1 cellular context compared by ENCODE assay signal in the genomic region with DNA sequence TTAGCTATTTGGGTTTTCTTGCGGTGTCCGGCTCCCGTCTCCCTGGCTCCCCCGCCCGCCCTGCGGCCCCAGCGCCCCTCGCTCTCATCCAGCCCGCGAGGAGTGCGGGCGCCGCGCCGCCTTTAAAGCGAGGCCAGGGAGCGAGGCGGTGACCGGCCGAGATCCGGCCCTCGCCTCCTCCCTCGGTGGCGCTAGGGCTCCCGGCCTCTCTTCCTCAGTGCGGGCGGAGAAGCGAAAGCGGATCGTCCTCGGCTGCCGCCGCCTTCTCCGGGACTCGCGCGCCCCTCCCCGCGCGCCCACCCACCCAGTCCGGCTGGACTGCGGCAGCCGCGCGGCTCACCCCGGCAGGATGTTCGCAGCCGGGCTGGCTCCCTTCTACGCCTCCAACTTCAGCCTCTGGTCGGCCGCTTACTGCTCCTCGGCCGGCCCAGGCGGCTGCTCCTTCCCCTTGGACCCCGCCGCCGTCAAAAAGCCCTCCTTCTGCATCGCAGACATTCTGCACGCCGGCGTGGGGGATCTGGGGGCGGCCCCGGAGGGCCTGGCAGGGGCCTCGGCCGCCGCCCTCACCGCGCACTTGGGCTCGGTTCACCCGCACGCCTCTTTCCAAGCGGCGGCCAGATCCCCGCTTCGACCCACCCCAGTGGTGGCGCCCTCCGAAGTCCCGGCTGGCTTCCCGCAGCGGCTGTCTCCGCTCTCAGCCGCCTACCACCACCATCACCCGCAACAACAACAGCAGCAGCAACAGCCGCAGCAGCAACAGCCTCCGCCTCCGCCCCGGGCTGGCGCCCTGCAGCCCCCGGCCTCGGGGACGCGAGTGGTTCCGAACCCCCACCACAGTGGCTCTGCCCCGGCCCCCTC.
TF ChIP-seq lines count a peak whose summit lies in the region.

No MANE protein-coding gene starts in this region.

TF ChIP-seq in HepG2, 621 proteins besides CTCF, POLR2A, EP300 and RAD21 (continued from another document and continues in another):
- TF ChIP-seq, protein P1, sequence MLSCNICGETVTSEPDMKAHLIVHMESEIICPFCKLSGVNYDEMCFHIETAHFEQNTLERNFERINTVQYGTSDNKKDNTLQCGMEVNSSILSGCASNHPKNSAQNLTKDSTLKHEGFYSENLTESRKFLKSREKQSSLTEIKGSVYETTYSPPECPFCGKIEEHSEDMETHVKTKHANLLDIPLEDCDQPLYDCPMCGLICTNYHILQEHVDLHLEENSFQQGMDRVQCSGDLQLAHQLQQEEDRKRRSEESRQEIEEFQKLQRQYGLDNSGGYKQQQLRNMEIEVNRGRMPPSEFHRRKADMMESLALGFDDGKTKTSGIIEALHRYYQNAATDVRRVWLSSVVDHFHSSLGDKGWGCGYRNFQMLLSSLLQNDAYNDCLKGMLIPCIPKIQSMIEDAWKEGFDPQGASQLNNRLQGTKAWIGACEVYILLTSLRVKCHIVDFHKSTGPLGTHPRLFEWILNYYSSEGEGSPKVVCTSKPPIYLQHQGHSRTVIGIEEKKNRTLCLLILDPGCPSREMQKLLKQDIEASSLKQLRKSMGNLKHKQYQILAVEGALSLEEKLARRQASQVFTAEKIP (CRISPR knock-in tag; IDR thresholded peaks at IDR 0.05; ENCODE audit: borderline replicate concordance) = no peak
- TF ChIP-seq LCORL (IDR thresholded peaks at IDR 0.05) = no peak
- TF ChIP-seq LCORL (CRISPR knock-in tag; IDR thresholded peaks at IDR 0.05) = 0 out of 2 replicates have a peak, but pooled peaks have one; percentile 22
- TF ChIP-seq, protein P2, sequence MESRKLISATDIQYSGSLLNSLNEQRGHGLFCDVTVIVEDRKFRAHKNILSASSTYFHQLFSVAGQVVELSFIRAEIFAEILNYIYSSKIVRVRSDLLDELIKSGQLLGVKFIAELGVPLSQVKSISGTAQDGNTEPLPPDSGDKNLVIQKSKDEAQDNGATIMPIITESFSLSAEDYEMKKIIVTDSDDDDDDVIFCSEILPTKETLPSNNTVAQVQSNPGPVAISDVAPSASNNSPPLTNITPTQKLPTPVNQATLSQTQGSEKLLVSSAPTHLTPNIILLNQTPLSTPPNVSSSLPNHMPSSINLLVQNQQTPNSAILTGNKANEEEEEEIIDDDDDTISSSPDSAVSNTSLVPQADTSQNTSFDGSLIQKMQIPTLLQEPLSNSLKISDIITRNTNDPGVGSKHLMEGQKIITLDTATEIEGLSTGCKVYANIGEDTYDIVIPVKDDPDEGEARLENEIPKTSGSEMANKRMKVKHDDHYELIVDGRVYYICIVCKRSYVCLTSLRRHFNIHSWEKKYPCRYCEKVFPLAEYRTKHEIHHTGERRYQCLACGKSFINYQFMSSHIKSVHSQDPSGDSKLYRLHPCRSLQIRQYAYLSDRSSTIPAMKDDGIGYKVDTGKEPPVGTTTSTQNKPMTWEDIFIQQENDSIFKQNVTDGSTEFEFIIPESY (CRISPR knock-in tag; IDR thresholded peaks at IDR 0.05) = peak; percentile 99
- 0 out of 2 replicates have a peak, but pooled peaks have one; percentile 17 for TF ChIP-seq RBFOX2 (IDR thresholded peaks at IDR 0.05; ENCODE audit: low read depth, low read length)
- 0 out of 2 replicates have a peak, but pooled peaks have one; percentile 18 for TF ChIP-seq HDAC1 (CRISPR knock-in tag; IDR thresholded peaks at IDR 0.05)
- peak; percentile 46; the same call in 1 of the 2 replicates for TF ChIP-seq KDM5B (CRISPR knock-in tag; IDR thresholded peaks at IDR 0.05; ENCODE audit: borderline replicate concordance)
- TF ChIP-seq, protein P3, sequence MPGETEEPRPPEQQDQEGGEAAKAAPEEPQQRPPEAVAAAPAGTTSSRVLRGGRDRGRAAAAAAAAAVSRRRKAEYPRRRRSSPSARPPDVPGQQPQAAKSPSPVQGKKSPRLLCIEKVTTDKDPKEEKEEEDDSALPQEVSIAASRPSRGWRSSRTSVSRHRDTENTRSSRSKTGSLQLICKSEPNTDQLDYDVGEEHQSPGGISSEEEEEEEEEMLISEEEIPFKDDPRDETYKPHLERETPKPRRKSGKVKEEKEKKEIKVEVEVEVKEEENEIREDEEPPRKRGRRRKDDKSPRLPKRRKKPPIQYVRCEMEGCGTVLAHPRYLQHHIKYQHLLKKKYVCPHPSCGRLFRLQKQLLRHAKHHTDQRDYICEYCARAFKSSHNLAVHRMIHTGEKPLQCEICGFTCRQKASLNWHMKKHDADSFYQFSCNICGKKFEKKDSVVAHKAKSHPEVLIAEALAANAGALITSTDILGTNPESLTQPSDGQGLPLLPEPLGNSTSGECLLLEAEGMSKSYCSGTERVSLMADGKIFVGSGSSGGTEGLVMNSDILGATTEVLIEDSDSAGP (CRISPR knock-in tag; IDR thresholded peaks at IDR 0.05; ENCODE audit: borderline replicate concordance) = peak; percentile 62; the same call in 1 of the 2 replicates
- TF ChIP-seq, protein P4, sequence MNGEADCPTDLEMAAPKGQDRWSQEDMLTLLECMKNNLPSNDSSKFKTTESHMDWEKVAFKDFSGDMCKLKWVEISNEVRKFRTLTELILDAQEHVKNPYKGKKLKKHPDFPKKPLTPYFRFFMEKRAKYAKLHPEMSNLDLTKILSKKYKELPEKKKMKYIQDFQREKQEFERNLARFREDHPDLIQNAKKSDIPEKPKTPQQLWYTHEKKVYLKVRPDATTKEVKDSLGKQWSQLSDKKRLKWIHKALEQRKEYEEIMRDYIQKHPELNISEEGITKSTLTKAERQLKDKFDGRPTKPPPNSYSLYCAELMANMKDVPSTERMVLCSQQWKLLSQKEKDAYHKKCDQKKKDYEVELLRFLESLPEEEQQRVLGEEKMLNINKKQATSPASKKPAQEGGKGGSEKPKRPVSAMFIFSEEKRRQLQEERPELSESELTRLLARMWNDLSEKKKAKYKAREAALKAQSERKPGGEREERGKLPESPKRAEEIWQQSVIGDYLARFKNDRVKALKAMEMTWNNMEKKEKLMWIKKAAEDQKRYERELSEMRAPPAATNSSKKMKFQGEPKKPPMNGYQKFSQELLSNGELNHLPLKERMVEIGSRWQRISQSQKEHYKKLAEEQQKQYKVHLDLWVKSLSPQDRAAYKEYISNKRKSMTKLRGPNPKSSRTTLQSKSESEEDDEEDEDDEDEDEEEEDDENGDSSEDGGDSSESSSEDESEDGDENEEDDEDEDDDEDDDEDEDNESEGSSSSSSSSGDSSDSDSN (CRISPR knock-in tag; IDR thresholded peaks at IDR 0.05) = peak; percentile 77; the same call in 1 of the 2 replicates
- TF ChIP-seq, protein P5, sequence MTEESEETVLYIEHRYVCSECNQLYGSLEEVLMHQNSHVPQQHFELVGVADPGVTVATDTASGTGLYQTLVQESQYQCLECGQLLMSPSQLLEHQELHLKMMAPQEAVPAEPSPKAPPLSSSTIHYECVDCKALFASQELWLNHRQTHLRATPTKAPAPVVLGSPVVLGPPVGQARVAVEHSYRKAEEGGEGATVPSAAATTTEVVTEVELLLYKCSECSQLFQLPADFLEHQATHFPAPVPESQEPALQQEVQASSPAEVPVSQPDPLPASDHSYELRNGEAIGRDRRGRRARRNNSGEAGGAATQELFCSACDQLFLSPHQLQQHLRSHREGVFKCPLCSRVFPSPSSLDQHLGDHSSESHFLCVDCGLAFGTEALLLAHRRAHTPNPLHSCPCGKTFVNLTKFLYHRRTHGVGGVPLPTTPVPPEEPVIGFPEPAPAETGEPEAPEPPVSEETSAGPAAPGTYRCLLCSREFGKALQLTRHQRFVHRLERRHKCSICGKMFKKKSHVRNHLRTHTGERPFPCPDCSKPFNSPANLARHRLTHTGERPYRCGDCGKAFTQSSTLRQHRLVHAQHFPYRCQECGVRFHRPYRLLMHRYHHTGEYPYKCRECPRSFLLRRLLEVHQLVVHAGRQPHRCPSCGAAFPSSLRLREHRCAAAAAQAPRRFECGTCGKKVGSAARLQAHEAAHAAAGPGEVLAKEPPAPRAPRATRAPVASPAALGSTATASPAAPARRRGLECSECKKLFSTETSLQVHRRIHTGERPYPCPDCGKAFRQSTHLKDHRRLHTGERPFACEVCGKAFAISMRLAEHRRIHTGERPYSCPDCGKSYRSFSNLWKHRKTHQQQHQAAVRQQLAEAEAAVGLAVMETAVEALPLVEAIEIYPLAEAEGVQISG (CRISPR knock-in tag; IDR thresholded peaks at IDR 0.05) = peak; percentile 85
- TF ChIP-seq, protein P6, sequence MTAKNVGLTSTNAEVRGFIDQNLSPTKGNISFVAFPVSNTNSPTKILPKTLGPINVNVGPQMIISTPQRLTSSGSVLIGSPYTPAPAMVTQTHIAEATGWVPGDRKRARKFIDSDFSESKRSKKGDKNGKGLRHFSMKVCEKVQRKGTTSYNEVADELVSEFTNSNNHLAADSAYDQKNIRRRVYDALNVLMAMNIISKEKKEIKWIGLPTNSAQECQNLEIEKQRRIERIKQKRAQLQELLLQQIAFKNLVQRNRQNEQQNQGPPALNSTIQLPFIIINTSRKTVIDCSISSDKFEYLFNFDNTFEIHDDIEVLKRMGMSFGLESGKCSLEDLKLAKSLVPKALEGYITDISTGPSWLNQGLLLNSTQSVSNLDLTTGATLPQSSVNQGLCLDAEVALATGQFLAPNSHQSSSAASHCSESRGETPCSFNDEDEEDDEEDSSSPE (CRISPR knock-in tag; IDR thresholded peaks at IDR 0.05) = peak; percentile 33; the same call in 1 of the 2 replicates
- peak; percentile 48; the same call in 1 of the 2 replicates for TF ChIP-seq ZNF501 (CRISPR knock-in tag; IDR thresholded peaks at IDR 0.05)
- 0 out of 2 replicates have a peak, but pooled peaks have one; percentile 38 for TF ChIP-seq ZBTB38 (CRISPR knock-in tag; IDR thresholded peaks at IDR 0.05)
- peak; percentile 44; the same call in 1 of the 2 replicates for TF ChIP-seq ZFX (CRISPR knock-in tag; IDR thresholded peaks at IDR 0.05; ENCODE audit: low read depth)
- TF ChIP-seq ZNF441 (CRISPR knock-in tag; IDR thresholded peaks at IDR 0.05; ENCODE audit: borderline replicate concordance) = 0 out of 2 replicates have a peak, but pooled peaks have one; percentile 30
- TF ChIP-seq, protein P7, sequence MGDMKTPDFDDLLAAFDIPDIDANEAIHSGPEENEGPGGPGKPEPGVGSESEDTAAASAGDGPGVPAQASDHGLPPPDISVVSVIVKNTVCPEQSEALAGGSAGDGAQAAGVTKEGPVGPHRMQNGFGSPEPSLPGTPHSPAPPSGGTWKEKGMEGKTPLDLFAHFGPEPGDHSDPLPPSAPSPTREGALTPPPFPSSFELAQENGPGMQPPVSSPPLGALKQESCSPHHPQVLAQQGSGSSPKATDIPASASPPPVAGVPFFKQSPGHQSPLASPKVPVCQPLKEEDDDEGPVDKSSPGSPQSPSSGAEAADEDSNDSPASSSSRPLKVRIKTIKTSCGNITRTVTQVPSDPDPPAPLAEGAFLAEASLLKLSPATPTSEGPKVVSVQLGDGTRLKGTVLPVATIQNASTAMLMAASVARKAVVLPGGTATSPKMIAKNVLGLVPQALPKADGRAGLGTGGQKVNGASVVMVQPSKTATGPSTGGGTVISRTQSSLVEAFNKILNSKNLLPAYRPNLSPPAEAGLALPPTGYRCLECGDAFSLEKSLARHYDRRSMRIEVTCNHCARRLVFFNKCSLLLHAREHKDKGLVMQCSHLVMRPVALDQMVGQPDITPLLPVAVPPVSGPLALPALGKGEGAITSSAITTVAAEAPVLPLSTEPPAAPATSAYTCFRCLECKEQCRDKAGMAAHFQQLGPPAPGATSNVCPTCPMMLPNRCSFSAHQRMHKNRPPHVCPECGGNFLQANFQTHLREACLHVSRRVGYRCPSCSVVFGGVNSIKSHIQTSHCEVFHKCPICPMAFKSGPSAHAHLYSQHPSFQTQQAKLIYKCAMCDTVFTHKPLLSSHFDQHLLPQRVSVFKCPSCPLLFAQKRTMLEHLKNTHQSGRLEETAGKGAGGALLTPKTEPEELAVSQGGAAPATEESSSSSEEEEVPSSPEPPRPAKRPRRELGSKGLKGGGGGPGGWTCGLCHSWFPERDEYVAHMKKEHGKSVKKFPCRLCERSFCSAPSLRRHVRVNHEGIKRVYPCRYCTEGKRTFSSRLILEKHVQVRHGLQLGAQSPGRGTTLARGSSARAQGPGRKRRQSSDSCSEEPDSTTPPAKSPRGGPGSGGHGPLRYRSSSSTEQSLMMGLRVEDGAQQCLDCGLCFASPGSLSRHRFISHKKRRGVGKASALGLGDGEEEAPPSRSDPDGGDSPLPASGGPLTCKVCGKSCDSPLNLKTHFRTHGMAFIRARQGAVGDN (CRISPR knock-in tag; IDR thresholded peaks at IDR 0.05) = peak; percentile 65
- TF ChIP-seq, protein P8, sequence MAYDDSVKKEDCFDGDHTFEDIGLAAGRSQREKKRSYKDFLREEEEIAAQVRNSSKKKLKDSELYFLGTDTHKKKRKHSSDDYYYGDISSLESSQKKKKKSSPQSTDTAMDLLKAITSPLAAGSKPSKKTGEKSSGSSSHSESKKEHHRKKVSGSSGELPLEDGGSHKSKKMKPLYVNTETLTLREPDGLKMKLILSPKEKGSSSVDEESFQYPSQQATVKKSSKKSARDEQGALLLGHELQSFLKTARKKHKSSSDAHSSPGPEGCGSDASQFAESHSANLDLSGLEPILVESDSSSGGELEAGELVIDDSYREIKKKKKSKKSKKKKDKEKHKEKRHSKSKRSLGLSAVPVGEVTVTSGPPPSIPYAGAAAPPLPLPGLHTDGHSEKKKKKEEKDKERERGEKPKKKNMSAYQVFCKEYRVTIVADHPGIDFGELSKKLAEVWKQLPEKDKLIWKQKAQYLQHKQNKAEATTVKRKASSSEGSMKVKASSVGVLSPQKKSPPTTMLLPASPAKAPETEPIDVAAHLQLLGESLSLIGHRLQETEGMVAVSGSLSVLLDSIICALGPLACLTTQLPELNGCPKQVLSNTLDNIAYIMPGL (CRISPR knock-in tag; IDR thresholded peaks at IDR 0.05; ENCODE audit: borderline replicate concordance in 1 of 2, low read depth in 1 of 2) = peak in 1 of 2 experiments; percentile 61; a peak in 1 of 4 replicates
- 0 out of 2 replicates have a peak, but pooled peaks have one; percentile 39 for TF ChIP-seq CCDC6 (CRISPR knock-in tag; IDR thresholded peaks at IDR 0.05)
- TF ChIP-seq, protein P9, sequence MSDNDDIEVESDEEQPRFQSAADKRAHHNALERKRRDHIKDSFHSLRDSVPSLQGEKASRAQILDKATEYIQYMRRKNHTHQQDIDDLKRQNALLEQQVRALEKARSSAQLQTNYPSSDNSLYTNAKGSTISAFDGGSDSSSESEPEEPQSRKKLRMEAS (IDR thresholded peaks at IDR 0.05) = 0 out of 2 replicates have a peak, but pooled peaks have one; percentile 9
- no peak for TF ChIP-seq EED (CRISPR knock-in tag; IDR thresholded peaks at IDR 0.05)
- TF ChIP-seq GABPB1 (CRISPR knock-in tag; IDR thresholded peaks at IDR 0.05) = peak; percentile 24; the same call in 1 of the 2 replicates
- TF ChIP-seq PHF8 (CRISPR knock-in tag; IDR thresholded peaks at IDR 0.05) = peak; percentile 47; the same call in 1 of the 2 replicates
- TF ChIP-seq DMAP1 (CRISPR knock-in tag; IDR thresholded peaks at IDR 0.05) = no peak
- no peak for TF ChIP-seq ZNF577 (CRISPR knock-in tag; IDR thresholded peaks at IDR 0.05; ENCODE audit: borderline replicate concordance, low read depth)
- TF ChIP-seq, protein P10, sequence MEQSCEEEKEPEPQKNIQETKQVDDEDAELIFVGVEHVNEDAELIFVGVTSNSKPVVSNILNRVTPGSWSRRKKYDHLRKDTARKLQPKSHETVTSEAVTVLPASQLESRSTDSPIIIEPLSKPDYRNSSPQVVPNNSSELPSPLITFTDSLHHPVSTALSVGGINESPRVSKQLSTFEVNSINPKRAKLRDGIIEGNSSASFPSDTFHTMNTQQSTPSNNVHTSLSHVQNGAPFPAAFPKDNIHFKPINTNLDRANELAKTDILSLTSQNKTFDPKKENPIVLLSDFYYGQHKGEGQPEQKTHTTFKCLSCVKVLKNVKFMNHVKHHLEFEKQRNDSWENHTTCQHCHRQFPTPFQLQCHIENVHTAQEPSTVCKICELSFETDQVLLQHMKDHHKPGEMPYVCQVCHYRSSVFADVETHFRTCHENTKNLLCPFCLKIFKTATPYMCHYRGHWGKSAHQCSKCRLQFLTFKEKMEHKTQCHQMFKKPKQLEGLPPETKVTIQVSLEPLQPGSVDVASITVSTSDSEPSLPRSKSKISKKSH (CRISPR knock-in tag; IDR thresholded peaks at IDR 0.05; ENCODE audit: borderline replicate concordance) = no peak
